23 cellular contexts compared by ENCODE assay signal in the genomic region with DNA sequence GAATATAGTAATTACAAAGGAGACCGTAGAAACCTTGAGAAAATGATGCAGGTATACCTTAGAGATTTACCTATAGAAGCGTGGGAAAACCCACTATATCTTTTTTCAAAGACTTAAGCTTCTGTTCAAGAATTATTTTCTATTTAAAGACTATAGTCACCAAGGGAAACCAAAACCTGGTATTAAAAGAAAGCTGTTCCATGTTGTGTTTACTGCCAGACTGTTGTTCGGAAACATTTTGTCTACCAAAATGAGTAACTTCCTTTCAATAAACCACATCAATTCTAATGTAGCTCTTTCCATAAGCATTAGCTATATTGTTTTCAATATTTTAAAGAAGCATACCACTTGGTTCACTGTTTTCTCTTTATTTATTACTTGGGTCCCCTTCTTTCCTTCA.
DNase-seq lines count a peak whose midpoint lies in the region; ATAC-seq, FAIRE-seq and TF ChIP-seq lines count a peak whose summit lies in the region.
"Had no signal": no experiment of that assay in that cellular context is flagged by ENCODE, and none has a peak within 500 bp of the region (broad histone marks: within the 10 kb centered on the region; RNA-seq: fewer than 3 reads in every experiment).

No MANE protein-coding gene starts in this region.

- no peak for TF ChIP-seq RAD21 in GM12878 (IDR thresholded peaks at IDR 0.05; ENCODE audit: insufficient read depth, low read depth, low read length)

- SMC1A ChIA-PET in GM12878 (lab: Charles Lee; ENCODE audit: uncharacterized antibody, unreplicated experiment) = interaction anchor here (0.6 to 1.8 kb wide), 5 partner anchors 13 to 51 kb away, joined by 3 to 9 read pairs (median 4); no protein-coding TSS in a partner anchor

- no peak for TF ChIP-seq EP300 in GM12878 (IDR thresholded peaks at IDR 0.05; ENCODE audit: borderline replicate concordance in 1 of 2, control insufficient read depth in 1 of 2, low read depth in 2 of 2, low read length in 2 of 2)

- no peak overlapping the region for H3K4me2 ChIP-seq in GM12878 (ENCODE audit: control insufficient read depth, insufficient read depth)
- H3K4me2 ChIP-seq: A549; BLaER1 treated with 17β-estradiol and CSF1 and Interleukin-3, amounts not matched to agents 10 nM and 100 nM had no signal

- no peak overlapping the region for H3K4me3 Mint-ChIP-seq in effector memory CD8-positive, alpha-beta T cell
- no peak overlapping the region for H3K4me3 Mint-ChIP-seq in stimulated activated effector memory CD8-positive, alpha-beta T cell treated with anti-CD3 and anti-CD28 coated beads, Interleukin-12 subunit alpha, Interleukin-12 subunit beta, amount 100 ng/mL, for 72 hours
- H3K4me3 Mint-ChIP-seq: B cell; CD4-positive, alpha-beta T cell; CD8-positive, alpha-beta T cell had no signal

- no peaks in the 10 kb centered on the region for H3K4me1 Mint-ChIP-seq in effector memory CD8-positive, alpha-beta T cell (ENCODE audit: low read depth in 2 of 2)
- peaks cover 6% of the 10 kb centered on the region for H3K4me1 Mint-ChIP-seq in stimulated activated effector memory CD8-positive, alpha-beta T cell treated with anti-CD3 and anti-CD28 coated beads, Interleukin-12 subunit alpha, Interleukin-12 subunit beta, amount 100 ng/mL, for 72 hours
- H3K4me1 Mint-ChIP-seq: B cell had no signal

- WGBS in GM12878 (ENCODE audit: insufficient coverage, insufficient replicate concordance, low lambda C conversion rate, missing lambda C conversion rate) = 0% methylated on average over 3 of the region's 3 CpGs

- ATAC-seq in HG02610 (IDR thresholded peaks at IDR 0.05; ENCODE audit: unreplicated experiment) (peak; percentile 71), GM12878 (peak; percentile 40)
- peak; percentile 31 for ATAC-seq in effector memory CD8-positive, alpha-beta T cell (replicated peaks)
- peak; percentile 58 for ATAC-seq in stimulated activated effector memory CD8-positive, alpha-beta T cell treated with anti-CD3 and anti-CD28 coated beads, Interleukin-12 subunit alpha, Interleukin-12 subunit beta, amount 100 ng/mL, for 72 hours
- ATAC-seq: A549; CD8-positive, alpha-beta T cell had no signal

- no peak overlapping the region for H3K9ac ChIP-seq in GM12878 (ENCODE audit: control insufficient read depth, insufficient read depth, low read length)
- H3K9ac ChIP-seq: BLaER1 treated with 17β-estradiol and CSF1 and Interleukin-3, amounts not matched to agents 10 nM and 100 nM had no signal

- H2AFZ ChIP-seq in GM12878 (ENCODE audit: control insufficient read depth, low read depth, low read length) = no peak overlapping the region

- intact Hi-C loops in GM12878 (cut with micrococcal nuclease; ENCODE audit: unreplicated experiment) = no loop called here

- H4K20me1 ChIP-seq in GM12878 (ENCODE audit: control insufficient read depth, insufficient read depth) = no peaks in the 10 kb centered on the region
- H4K20me1 ChIP-seq: BLaER1 treated with 17β-estradiol and CSF1 and Interleukin-3, amounts not matched to agents 10 nM and 100 nM had no signal

- CTCF ChIA-PET in GM12878 (lab: Yijun Ruan, JAX) = interaction anchor here (0.9 to 1.1 kb wide), 2 partner anchors 11 to 13 kb away, joined by 3 to 4 read pairs; no protein-coding TSS in a partner anchor

- no peak overlapping the region for H3K4me3 ChIP-seq in GM12878
- H3K4me3 ChIP-seq: A549; BLaER1 treated with 17β-estradiol and CSF1 and Interleukin-3, amounts not matched to agents 10 nM and 100 nM had no signal

- no peak for TF ChIP-seq POLR2A in GM12878 (IDR thresholded peaks at IDR 0.05; ENCODE audit: low read depth, low read length)

- in situ Hi-C loops in GM12878 (cut with MboI) = no loop called here

- TF ChIP-seq CTCF in GM12878 (IDR thresholded peaks at IDR 0.05 in 2 of 3, conservative IDR thresholded peaks at IDR 0.05 in 1 of 3; ENCODE audit: control insufficient read depth in 2 of 3, extremely low read depth in 1 of 3, insufficient read depth in 1 of 3, low read depth in 3 of 3, low read length in 3 of 3) = no peak

- H3K36me3 Mint-ChIP-seq in effector memory CD8-positive, alpha-beta T cell (ENCODE audit: insufficient read depth) = no peaks in the 10 kb centered on the region
- H3K36me3 Mint-ChIP-seq in stimulated activated effector memory CD8-positive, alpha-beta T cell treated with anti-CD3 and anti-CD28 coated beads, Interleukin-12 subunit alpha, Interleukin-12 subunit beta, amount 100 ng/mL, for 72 hours = no peaks in the 10 kb centered on the region
- H3K36me3 Mint-ChIP-seq: CD8-positive, alpha-beta T cell had no signal

- H3K9me3 Mint-ChIP-seq in effector memory CD8-positive, alpha-beta T cell = peaks cover 0 to 8% of the 10 kb centered on the region in 2 donors
- peaks cover 4% of the 10 kb centered on the region for H3K9me3 Mint-ChIP-seq in stimulated activated effector memory CD8-positive, alpha-beta T cell treated with anti-CD3 and anti-CD28 coated beads, Interleukin-12 subunit alpha, Interleukin-12 subunit beta, amount 100 ng/mL, for 72 hours

- no peaks in the 10 kb centered on the region for H3K27me3 ChIP-seq in GM12878 (replicated peaks in 1 of 2; ENCODE audit: control insufficient read depth in 2 of 2, insufficient read depth in 2 of 2, low read length in 1 of 2)
- H3K27me3 ChIP-seq: BLaER1 treated with 17β-estradiol and CSF1 and Interleukin-3, amounts not matched to agents 10 nM and 100 nM had no signal

- no peaks in the 10 kb centered on the region for H3K4me1 ChIP-seq in GM12878 (ENCODE audit: control insufficient read depth, insufficient read depth, low read length)
- H3K4me1 ChIP-seq: A549; BLaER1 treated with 17β-estradiol and CSF1 and Interleukin-3, amounts not matched to agents 10 nM and 100 nM; Caco-2 had no signal

- no peaks in the 10 kb centered on the region for H3K27me3 Mint-ChIP-seq in effector memory CD8-positive, alpha-beta T cell
- H3K27me3 Mint-ChIP-seq: B cell; CD4-positive, alpha-beta T cell had no signal

- RAD21 ChIA-PET in GM12878 (lab: Charles Lee; ENCODE audit: unreplicated experiment) = interaction anchor here (1.6 to 4.2 kb wide), 2 partner anchors 8 to 13 kb away, joined by 7 to 23 read pairs; no protein-coding TSS in a partner anchor

- H3K79me2 ChIP-seq in GM12878 (ENCODE audit: control insufficient read depth, insufficient read depth, low read length) = no peaks in the 10 kb centered on the region

- H3K9me3 ChIP-seq in GM12878 (replicated peaks; ENCODE audit: control insufficient read depth, insufficient read depth, low read length) = no peaks in the 10 kb centered on the region
- H3K9me3 ChIP-seq: A549, Caco-2 had no signal

- DNase-seq in GM12878 (ENCODE audit: low read depth, low spot score) (no peak), hypothalamus (lab: John Stamatoyannopoulos, UW) (no peak), NCI-H82 treated with DMSO at 0.1 percent for 48 hours (lab: John Stamatoyannopoulos, UW; ENCODE audit: unreplicated experiment) (no peak), NCI-H446 treated with DMSO at 0.1 percent for 48 hours (lab: John Stamatoyannopoulos, UW) (no peak)
- DNase-seq in effector memory CD8-positive, alpha-beta T cell = no peak
- no peak for DNase-seq in stimulated activated effector memory CD8-positive, alpha-beta T cell treated with anti-CD3 and anti-CD28 coated beads, Interleukin-12 subunit alpha, Interleukin-12 subunit beta, amount 100 ng/mL, for 72 hours (ENCODE audit: low spot score in 2 of 2)
- DNase-seq in activated effector memory CD4-positive, alpha-beta T cell treated with anti-CD3 and anti-CD28 coated beads, Interleukin-2, amount 50 U/mL, for 16 hours = no peak
- DNase-seq: 8988T; AML-193; Caco-2; Calu3; CD4-positive, alpha-beta T cell; CD8-positive, alpha-beta T cell; DMS79 treated with DMSO at 0.1 percent for 48 hours; GF-D8 had no signal

- FAIRE-seq in GM12878 (lab: Jason Lieb, UNC) = no peak
- FAIRE-seq: A549, D721Med, GM12892, GM18507 had no signal

- POLR2A ChIA-PET in GM12878 (lab: Charles Lee) = no interaction called here

- H3K36me3 ChIP-seq in GM12878 (ENCODE audit: control insufficient read depth in 2 of 2, insufficient read depth in 2 of 2, low read length in 1 of 2) = no peaks in the 10 kb centered on the region
- H3K36me3 ChIP-seq: BLaER1 treated with 17β-estradiol and CSF1 and Interleukin-3, amounts not matched to agents 10 nM and 100 nM had no signal

- H3K27ac Mint-ChIP-seq in effector memory CD8-positive, alpha-beta T cell = no peak overlapping the region
- no peak overlapping the region for H3K27ac Mint-ChIP-seq in stimulated activated effector memory CD8-positive, alpha-beta T cell treated with anti-CD3 and anti-CD28 coated beads, Interleukin-12 subunit alpha, Interleukin-12 subunit beta, amount 100 ng/mL, for 72 hours
- H3K27ac Mint-ChIP-seq: B cell; CD4-positive, alpha-beta T cell; CD8-positive, alpha-beta T cell had no signal

- BruUV-seq in GM12878 (replicated peaks; lab: Mats Ljungman, UMichigan) = no TSS peak

- no peak overlapping the region for H3K27ac ChIP-seq in GM12878 (ENCODE audit: control insufficient read depth, insufficient read depth)
- H3K27ac ChIP-seq: A549; BLaER1 treated with 17β-estradiol and CSF1 and Interleukin-3, amounts not matched to agents 10 nM and 100 nM; C4-2B had no signal

TF ChIP-seq in GM12878, 131 proteins besides CTCF, POLR2A, EP300 and RAD21 (continues in another document):
- TF ChIP-seq, protein P1, sequence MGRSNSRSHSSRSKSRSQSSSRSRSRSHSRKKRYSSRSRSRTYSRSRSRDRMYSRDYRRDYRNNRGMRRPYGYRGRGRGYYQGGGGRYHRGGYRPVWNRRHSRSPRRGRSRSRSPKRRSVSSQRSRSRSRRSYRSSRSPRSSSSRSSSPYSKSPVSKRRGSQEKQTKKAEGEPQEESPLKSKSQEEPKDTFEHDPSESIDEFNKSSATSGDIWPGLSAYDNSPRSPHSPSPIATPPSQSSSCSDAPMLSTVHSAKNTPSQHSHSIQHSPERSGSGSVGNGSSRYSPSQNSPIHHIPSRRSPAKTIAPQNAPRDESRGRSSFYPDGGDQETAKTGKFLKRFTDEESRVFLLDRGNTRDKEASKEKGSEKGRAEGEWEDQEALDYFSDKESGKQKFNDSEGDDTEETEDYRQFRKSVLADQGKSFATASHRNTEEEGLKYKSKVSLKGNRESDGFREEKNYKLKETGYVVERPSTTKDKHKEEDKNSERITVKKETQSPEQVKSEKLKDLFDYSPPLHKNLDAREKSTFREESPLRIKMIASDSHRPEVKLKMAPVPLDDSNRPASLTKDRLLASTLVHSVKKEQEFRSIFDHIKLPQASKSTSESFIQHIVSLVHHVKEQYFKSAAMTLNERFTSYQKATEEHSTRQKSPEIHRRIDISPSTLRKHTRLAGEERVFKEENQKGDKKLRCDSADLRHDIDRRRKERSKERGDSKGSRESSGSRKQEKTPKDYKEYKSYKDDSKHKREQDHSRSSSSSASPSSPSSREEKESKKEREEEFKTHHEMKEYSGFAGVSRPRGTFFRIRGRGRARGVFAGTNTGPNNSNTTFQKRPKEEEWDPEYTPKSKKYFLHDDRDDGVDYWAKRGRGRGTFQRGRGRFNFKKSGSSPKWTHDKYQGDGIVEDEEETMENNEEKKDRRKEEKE (IDR thresholded peaks at IDR 0.05) = no peak
- TF ChIP-seq ATF7 (IDR thresholded peaks at IDR 0.05; ENCODE audit: low read depth) (0 out of 2 replicates have a peak, but pooled peaks have one; percentile 17), SUZ12 (IDR thresholded peaks at IDR 0.05; ENCODE audit: unreplicated experiment) (no peak), ZNF217 (IDR thresholded peaks at IDR 0.05) (peak; percentile 61; the same call in 1 of the 2 replicates), SMC3 (IDR thresholded peaks at IDR 0.05; ENCODE audit: borderline replicate concordance, low read length) (no peak), NR2C1 (IDR thresholded peaks at IDR 0.05) (no peak)
